In the genomic region with DNA sequence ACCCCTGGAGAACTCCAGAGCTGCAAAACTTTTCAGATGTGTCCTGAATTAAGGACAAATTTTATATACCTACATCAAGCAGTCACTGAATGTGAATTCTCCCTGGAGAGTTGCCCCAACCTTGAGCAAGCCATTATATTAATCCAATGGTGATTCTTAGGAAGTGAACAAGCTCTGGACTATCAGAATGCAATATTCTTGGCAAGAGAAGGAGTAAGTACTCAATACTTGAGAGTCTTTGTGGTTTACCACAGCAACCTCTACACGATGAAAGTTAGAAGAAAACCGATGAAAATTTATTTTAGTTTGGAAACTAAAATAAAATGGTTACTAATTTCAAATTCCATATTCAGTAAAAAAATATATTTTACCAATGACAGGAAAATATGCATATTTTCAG, we compare ENCODE assay signal across 22 cellular contexts. TPM values are rescaled to one million over a fixed set of nuclear protein-coding genes. Genes with fewer than 3 reads are reported as not detected.
"Had no signal": no experiment of that assay in that cellular context is flagged by ENCODE, and none has a peak within 500 bp of the region (broad histone marks: within the 10 kb centered on the region; RNA-seq: fewer than 3 reads in every experiment).

No MANE protein-coding gene starts in this region.

- H3K4me1 ChIP-seq: left ventricle myocardium inferior, thyroid gland had no signal

- H3K4me3 Mint-ChIP-seq: activated CD8-positive, alpha-beta memory T cell treated with anti-CD3 and anti-CD28 coated beads, Interleukin-2, amount 10 ng/mL, durations not matched to agents 7 days and 5 days; central memory CD8-positive, alpha-beta T cell; memory B cell; naive thymus-derived CD8-positive, alpha-beta T cell; stimulated activated memory B cell treated with anti-CD40 and anti-IgM and Interleukin-4, amounts not matched to agents 10 μg/mL and 1 μg/mL and 100 μg/mL, for 72 hours had no signal

- H3K27me3 ChIP-seq: brain microvascular endothelial cell, neutrophil, thyroid gland had no signal

- H3K4me3 ChIP-seq: left ventricle myocardium inferior, thyroid gland had no signal

- H3K36me3 ChIP-seq: brain microvascular endothelial cell, left ventricle myocardium inferior, neutrophil, thyroid gland had no signal

- DNase-seq: activated CD4-positive, alpha-beta T cell treated with anti-CD3 and anti-CD28 coated beads for 1 hour; activated CD4-positive, alpha-beta T cell treated with anti-CD3 and anti-CD28 coated beads, Interleukin-2, amount 50 U/mL, for 4 hours; activated CD8-positive, alpha-beta memory T cell treated with anti-CD3 and anti-CD28 coated beads, Interleukin-2, amount 10 ng/mL, durations not matched to agents 7 days and 5 days; activated naive CD4-positive, alpha-beta T cell treated with anti-CD3 and anti-CD28 coated beads, Interleukin-2, amount 50 U/mL, for 16 hours; activated T-cell treated with anti-CD3 and anti-CD28 coated beads, Interleukin-2, amount 50 U/mL, for 1 hour; brain microvascular endothelial cell; effector memory CD4-positive, alpha-beta T cell; hippocampal formation; kidney; left ventricle myocardium inferior; naive thymus-derived CD8-positive, alpha-beta T cell; posterior cingulate gyrus; retina; stimulated activated CD4-positive, alpha-beta T cell treated with anti-CD3 and anti-CD28 coated beads, Interleukin-2, amount 100 ng/mL, for 48 hours; thyroid gland had no signal

- H3K36me3 Mint-ChIP-seq: activated CD8-positive, alpha-beta memory T cell treated with anti-CD3 and anti-CD28 coated beads, Interleukin-2, amount 10 ng/mL, durations not matched to agents 7 days and 5 days; memory B cell had no signal

- H3K27ac Mint-ChIP-seq: activated CD8-positive, alpha-beta memory T cell treated with anti-CD3 and anti-CD28 coated beads, Interleukin-2, amount 10 ng/mL, durations not matched to agents 7 days and 5 days; memory B cell; naive thymus-derived CD8-positive, alpha-beta T cell; stimulated activated memory B cell treated with anti-CD40 and anti-IgM and Interleukin-4, amounts not matched to agents 10 μg/mL and 1 μg/mL and 100 μg/mL, for 72 hours had no signal

- H3K27ac ChIP-seq: brain microvascular endothelial cell, epithelial cell of prostate, left ventricle myocardium inferior, neutrophil, thyroid gland, VCaP had no signal

- H3K9me3 ChIP-seq: neutrophil, thyroid gland had no signal

- H3K4me1 Mint-ChIP-seq: activated CD8-positive, alpha-beta memory T cell treated with anti-CD3 and anti-CD28 coated beads, Interleukin-2, amount 10 ng/mL, durations not matched to agents 7 days and 5 days; memory B cell; naive thymus-derived CD8-positive, alpha-beta T cell; stimulated activated memory B cell treated with anti-CD40 and anti-IgM and Interleukin-4, amounts not matched to agents 10 μg/mL and 1 μg/mL and 100 μg/mL, for 72 hours had no signal

- H3K27me3 Mint-ChIP-seq: activated CD8-positive, alpha-beta memory T cell treated with anti-CD3 and anti-CD28 coated beads, Interleukin-2, amount 10 ng/mL, durations not matched to agents 7 days and 5 days; central memory CD8-positive, alpha-beta T cell had no signal

RNA-seq across cellular contexts. Expression of gene ZNF365, which starts 19.2 kb away (rescaled TPM):
- total RNA-seq: activated CD8-positive, alpha-beta memory T cell treated with anti-CD3 and anti-CD28 coated beads, Interleukin-2, amount 10 ng/mL, durations not matched to agents 7 days and 5 days; naive thymus-derived CD8-positive, alpha-beta T cell; T-helper 1 cell treated with Interleukin-12 subunit alpha and Interleukin-12 subunit beta and Interleukin-4 antibody, amounts not matched to agents 30 ng/mL and 1 ng/mL, for 36 hours had no signal
